In the genomic region with DNA sequence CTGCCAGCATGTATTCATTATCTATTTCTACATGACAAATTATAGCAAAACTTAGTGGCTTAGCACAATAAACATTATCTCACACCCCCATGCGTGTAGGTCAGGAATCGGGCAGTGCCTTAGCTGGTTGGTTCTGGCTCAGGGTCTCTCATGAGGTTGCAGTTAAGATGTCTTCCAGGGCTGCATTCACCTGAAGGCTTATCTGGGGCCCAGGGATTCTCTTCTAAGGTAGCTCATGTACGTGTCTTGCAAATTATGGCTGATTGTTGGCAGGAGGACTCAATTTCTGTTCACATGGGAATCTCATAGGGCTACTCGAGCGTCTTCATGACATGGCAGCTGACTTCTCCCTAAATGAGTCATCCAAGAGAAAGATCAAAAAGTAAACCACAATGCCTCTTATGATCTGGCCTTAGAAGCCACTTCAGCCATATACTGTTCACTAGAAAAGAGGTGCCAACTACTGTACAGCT, we compare ENCODE assay signal across 10 cellular contexts. TPM values are rescaled to one million over a fixed set of nuclear protein-coding genes. Genes with fewer than 3 reads are reported as not detected.
DNase-seq lines count a peak whose midpoint lies in the region; ATAC-seq, FAIRE-seq and TF ChIP-seq lines count a peak whose summit lies in the region.
"Had no signal": no experiment of that assay in that cellular context is flagged by ENCODE, and none has a peak within 500 bp of the region (broad histone marks: within the 10 kb centered on the region; RNA-seq: fewer than 3 reads in every experiment).

No MANE protein-coding gene starts in this region.

- CTCF ChIA-PET in GM12878 (lab: Yijun Ruan, JAX) = interaction anchor here (1.0 to 1.6 kb wide), 3 partner anchors 10 to 79 kb away, joined by 3 to 6 read pairs (median 4); no protein-coding TSS in a partner anchor

- no TSS peak for BruUV-seq in GM12878 (replicated peaks; lab: Mats Ljungman, UMichigan)

- FAIRE-seq in GM12878 (lab: Jason Lieb, UNC) = peak; percentile 75

- TF ChIP-seq POLR2A in GM12878 (IDR thresholded peaks at IDR 0.05; ENCODE audit: low read depth, low read length) = no peak

- H3K79me2 ChIP-seq in GM12878 (ENCODE audit: control insufficient read depth, insufficient read depth, low read length) = no peaks in the 10 kb centered on the region

- POLR2A ChIA-PET in GM12878 (lab: Charles Lee) = interaction anchor here (1.6 kb wide), 1 partner anchor 10 kb away, joined by 3 read pairs; no protein-coding TSS in a partner anchor

- H3K9ac ChIP-seq in GM12878 (ENCODE audit: control insufficient read depth, insufficient read depth, low read length) = no peak overlapping the region
- H3K9ac ChIP-seq in skeletal muscle satellite cell (ENCODE audit: low read depth, low read length) = no peak overlapping the region

- H3K4me2 ChIP-seq in GM12878 (ENCODE audit: control insufficient read depth, insufficient read depth) = no peak overlapping the region
- H3K4me2 ChIP-seq in skeletal muscle satellite cell (ENCODE audit: low read length) = peak overlapping the region; percentile 10

- no peaks in the 10 kb centered on the region for H3K36me3 ChIP-seq in GM12878 (ENCODE audit: control insufficient read depth in 2 of 2, insufficient read depth in 2 of 2, low read length in 1 of 2)
- H3K36me3 ChIP-seq in skeletal muscle satellite cell (ENCODE audit: insufficient read depth, low read length) = no peaks in the 10 kb centered on the region
- H3K36me3 ChIP-seq: HAP-1 had no signal

- RAD21 ChIA-PET in GM12878 (lab: Charles Lee; ENCODE audit: unreplicated experiment) = interaction anchor here (0.8 to 1.7 kb wide), 4 partner anchors 20 to 66 kb away, joined by 3 to 5 read pairs (median 3); partner anchors contain the start of gene TSC22D2

- DNase-seq in GM12878 (ENCODE audit: low read depth, low spot score) = peak; percentile 53
- no peak for DNase-seq in cardiac septum (ENCODE audit: low spot score)
- DNase-seq in stimulated activated naive CD8-positive, alpha-beta T cell treated with anti-CD3 and anti-CD28 coated beads, Interleukin-15, Interleukin-2, amounts not matched to agents 100 U/mL and 50 U/mL, for 24 hours = no peak
- DNase-seq: hypothalamus, Kasumi-1 had no signal

- H2AFZ ChIP-seq in GM12878 (ENCODE audit: control insufficient read depth, low read depth, low read length) = 0 out of 2 replicates have a peak overlapping the region, but pooled peaks have one; percentile 0

- TF ChIP-seq EP300 in GM12878 (IDR thresholded peaks at IDR 0.05; ENCODE audit: borderline replicate concordance in 1 of 2, control insufficient read depth in 1 of 2, low read depth in 2 of 2, low read length in 2 of 2) = no peak

- intact Hi-C loops in GM12878 (cut with micrococcal nuclease; ENCODE audit: unreplicated experiment) (no loop called here), cardiac septum (cut with DNase I) (no loop called here)

- H4K20me1 ChIP-seq in GM12878 (ENCODE audit: control insufficient read depth, insufficient read depth) = no peaks in the 10 kb centered on the region

- SMC1A ChIA-PET in GM12878 (lab: Charles Lee; ENCODE audit: uncharacterized antibody, unreplicated experiment) = interaction anchor here (0.6 to 2.1 kb wide), 10 partner anchors 8 to 81 kb away, joined by 3 to 10 read pairs (median 3); partner anchors contain the start of gene TSC22D2

- in situ Hi-C loops in GM12878 (cut with MboI) = no loop called here

- TF ChIP-seq RAD21 in GM12878 (IDR thresholded peaks at IDR 0.05; ENCODE audit: insufficient read depth, low read depth, low read length) = no peak

- H3K27me3 ChIP-seq in GM12878 (replicated peaks in 1 of 2; ENCODE audit: control insufficient read depth in 2 of 2, insufficient read depth in 2 of 2, low read length in 1 of 2) (no peaks in the 10 kb centered on the region), skeletal muscle satellite cell (ENCODE audit: control insufficient read depth, insufficient read depth, low read length) (no peaks in the 10 kb centered on the region)

- TF ChIP-seq CTCF in GM12878 (IDR thresholded peaks at IDR 0.05 in 2 of 3, conservative IDR thresholded peaks at IDR 0.05 in 1 of 3; ENCODE audit: control insufficient read depth in 2 of 3, extremely low read depth in 1 of 3, insufficient read depth in 1 of 3, low read depth in 3 of 3, low read length in 3 of 3) = no peak

- H3K4me1 ChIP-seq in GM12878 (ENCODE audit: control insufficient read depth, insufficient read depth, low read length) (no peaks in the 10 kb centered on the region), skeletal muscle satellite cell (ENCODE audit: control insufficient read depth, insufficient read depth, low read length) (peaks cover 16% of the 10 kb centered on the region)

- WGBS in GM12878 (ENCODE audit: insufficient coverage, insufficient replicate concordance, low lambda C conversion rate, missing lambda C conversion rate) = 44% methylated on average over 5 of the region's 5 CpGs

- H3K9me3 ChIP-seq in GM12878 (replicated peaks; ENCODE audit: control insufficient read depth, insufficient read depth, low read length) (no peaks in the 10 kb centered on the region), skeletal muscle satellite cell (replicated peaks; ENCODE audit: low read length) (no peaks in the 10 kb centered on the region)
- H3K9me3 ChIP-seq: HAP-1 had no signal

- no peak overlapping the region for H3K27ac ChIP-seq in GM12878 (ENCODE audit: control insufficient read depth, insufficient read depth)

- ATAC-seq in GM18870 (IDR thresholded peaks at IDR 0.05; ENCODE audit: unreplicated experiment) (peak; percentile 55), HG03432 (IDR thresholded peaks at IDR 0.05; ENCODE audit: unreplicated experiment) (peak; percentile 75), GM12878 (peak; percentile 91), GM21526 (IDR thresholded peaks at IDR 0.05; ENCODE audit: low FRiP score, unreplicated experiment) (no peak)
- no peak for ATAC-seq in stimulated activated naive CD8-positive, alpha-beta T cell treated with anti-CD3 and anti-CD28 coated beads, Interleukin-15, Interleukin-2, amounts not matched to agents 100 U/mL and 50 U/mL, for 24 hours

- no peak overlapping the region for H3K4me3 ChIP-seq in GM12878
- no peak overlapping the region for H3K4me3 ChIP-seq in skeletal muscle satellite cell (ENCODE audit: low read length)
- H3K4me3 ChIP-seq: HAP-1 had no signal

TF ChIP-seq in GM12878, 131 proteins besides CTCF, POLR2A, EP300 and RAD21 (continues in another document):
- TF ChIP-seq CHD4 (IDR thresholded peaks at IDR 0.05) (no peak), NFXL1 (IDR thresholded peaks at IDR 0.05; ENCODE audit: borderline replicate concordance) (no peak), ZNF384 (IDR thresholded peaks at IDR 0.05; ENCODE audit: borderline replicate concordance, low read depth, low read length) (no peak), IRF3 (IDR thresholded peaks at IDR 0.05) (no peak), ZNF24 (IDR thresholded peaks at IDR 0.05) (no peak), ZZZ3 (IDR thresholded peaks at IDR 0.05; ENCODE audit: control insufficient read depth, insufficient read length, low read depth) (no peak), TAF1 (IDR thresholded peaks at IDR 0.05; ENCODE audit: borderline replicate concordance, low read depth, low read length) (no peak), DPF2 (IDR thresholded peaks at IDR 0.05) (peak; percentile 38; the same call in 1 of the 2 replicates), RUNX3 (IDR thresholded peaks at IDR 0.05; ENCODE audit: low read length) (peak; percentile 82)
- TF ChIP-seq, protein P1, sequence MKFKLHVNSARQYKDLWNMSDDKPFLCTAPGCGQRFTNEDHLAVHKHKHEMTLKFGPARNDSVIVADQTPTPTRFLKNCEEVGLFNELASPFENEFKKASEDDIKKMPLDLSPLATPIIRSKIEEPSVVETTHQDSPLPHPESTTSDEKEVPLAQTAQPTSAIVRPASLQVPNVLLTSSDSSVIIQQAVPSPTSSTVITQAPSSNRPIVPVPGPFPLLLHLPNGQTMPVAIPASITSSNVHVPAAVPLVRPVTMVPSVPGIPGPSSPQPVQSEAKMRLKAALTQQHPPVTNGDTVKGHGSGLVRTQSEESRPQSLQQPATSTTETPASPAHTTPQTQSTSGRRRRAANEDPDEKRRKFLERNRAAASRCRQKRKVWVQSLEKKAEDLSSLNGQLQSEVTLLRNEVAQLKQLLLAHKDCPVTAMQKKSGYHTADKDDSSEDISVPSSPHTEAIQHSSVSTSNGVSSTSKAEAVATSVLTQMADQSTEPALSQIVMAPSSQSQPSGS (IDR thresholded peaks at IDR 0.05; ENCODE audit: low read length) = no peak

RNA-seq across cellular contexts. Expression of gene TSC22D2, which starts 42.9 kb away (rescaled TPM):
- total RNA-seq in GM12878 (2013; cell fraction: nucleolus; rRNA removed) = 34.3 and 34.9 TPM in 2 replicates
- 7.0 and 7.4 TPM in 2 replicates for total RNA-seq in GM12878 (2014; rRNA removed)
- total RNA-seq in GM12878 (2014; rRNA removed; fragmentation: Illumina TruSeq; extraction: Trizol) = 11.0 and 11.2 TPM in 2 replicates
- 16.1 and 17.1 TPM in 2 replicates for total RNA-seq in GM12878 (2021)
- 9.2 TPM for polyA plus RNA-seq in GM12878 (2011; ENCODE audit: low read depth)
- 11.8 and 16.7 TPM in 2 replicates for polyA plus RNA-seq in GM12878 (2011; rRNA removed)
- polyA plus RNA-seq in GM12878 (2011; cell fraction: cytosol; rRNA removed) = 4.1 and 4.8 TPM in 2 replicates
- polyA plus RNA-seq in GM12878 (2011; cell fraction: nucleus; rRNA removed) = 16.7 and 21.0 TPM in 2 replicates
- 9.0 and 9.3 TPM in 2 replicates for polyA plus RNA-seq in GM12878 (2012)
- 13.9 and 18.7 TPM in 2 replicates for polyA plus RNA-seq in GM12878 (2014; fragmentation: Illumina TruSeq; extraction: Trizol)
- 10 to 100 TPM; 10.5 to 19.4 TPM for polyA plus RNA-seq in GM12878 (2014; fragmentation: Nextera tagmentation; extraction: Ambion mirVana)
- polyA plus RNA-seq in GM12878 (2014; rRNA removed) = 5.6 and 8.2 TPM in 2 replicates
- polyA plus RNA-seq in GM12878 (2016; fragmentation: Nextera tagmentation; extraction: Ambion mirVana) = 1 to 10 TPM; 8.1 to 9.5 TPM
- 24.2 and 29.4 TPM in 2 replicates for polyA minus RNA-seq in GM12878 (2011; rRNA and poly(A)+ RNA removed)
- polyA minus RNA-seq in GM12878 (2011; cell fraction: cytosol; rRNA and poly(A)+ RNA removed) = 11.4 and 12.9 TPM in 2 replicates
- 37.1 and 70.3 TPM in 2 replicates for polyA minus RNA-seq in GM12878 (2011; cell fraction: nucleus; rRNA and poly(A)+ RNA removed)
- total RNA-seq in skeletal muscle satellite cell (2012; rRNA removed) = 9.1 and 10.0 TPM in 2 replicates
- total RNA-seq in cardiac septum = 66.0 TPM

Comparison
In these comparisons a context has a peak if more than half of its experiments do, and no peak if none do; other contexts are left out.
1. ATAC-seq: peak in GM18870 (single experiment), HG03432 (single experiment) and GM12878 (single experiment); none in stimulated activated naive CD8-positive, alpha-beta T cell treated with anti-CD3 and anti-CD28 coated beads, Interleukin-15, Interleukin-2, amounts not matched to agents 100 U/mL and 50 U/mL, for 24 hours (single experiment) and GM21526 (single experiment).